ENCODE assay signal across 8 cellular contexts in the genomic region with DNA sequence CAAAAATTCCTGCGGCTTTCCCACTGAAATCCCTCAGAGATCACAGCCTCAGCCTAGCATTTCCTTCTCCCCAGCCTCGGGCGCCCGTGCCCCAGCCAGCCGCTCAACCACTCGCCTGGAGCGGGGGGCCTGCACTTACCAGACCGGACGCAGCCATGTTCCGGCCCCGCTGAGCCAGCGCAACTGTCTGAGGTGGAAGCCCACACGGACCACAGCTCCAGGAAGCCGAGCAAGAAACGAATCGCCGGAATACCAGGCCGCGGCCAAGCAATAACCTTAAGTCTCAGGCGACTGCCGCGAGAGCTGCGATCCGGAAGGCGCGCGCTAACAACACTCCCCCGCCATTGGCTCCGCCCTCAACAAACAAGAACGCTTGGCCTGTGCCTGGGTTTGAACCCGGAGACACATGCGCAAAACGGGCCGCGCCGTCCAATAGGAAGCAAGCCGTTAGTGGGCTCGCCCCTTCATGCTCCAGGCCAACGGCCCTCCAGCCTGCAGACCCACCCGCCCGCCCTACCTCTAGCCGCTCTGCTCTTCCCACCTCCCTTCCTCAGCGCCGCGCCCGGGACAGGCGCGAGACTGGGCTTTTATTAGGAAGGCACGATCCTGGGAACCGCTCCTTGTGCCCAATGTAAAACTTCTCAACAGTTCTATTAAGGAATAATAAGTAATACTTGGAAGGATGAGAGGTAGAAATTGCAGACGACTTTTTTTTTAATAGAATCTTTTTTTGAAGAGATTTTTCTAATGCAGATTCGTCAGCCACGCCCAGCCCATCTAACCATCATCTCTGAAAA. TPM values are rescaled to one million over a fixed set of nuclear protein-coding genes. Genes with fewer than 3 reads are reported as not detected.
DNase-seq lines count a peak whose midpoint lies in the region; ATAC-seq and TF ChIP-seq lines count a peak whose summit lies in the region.

Gene CENPC (minus strand): TSS at position 305 of the 797 bp plus-strand sequence. CDS start 148 bp downstream, at position 157.

- no peak for TF ChIP-seq CTCF in BJ (IDR thresholded peaks at IDR 0.05; ENCODE audit: insufficient read depth, low read depth, low read length)
- TF ChIP-seq CTCF in coronary artery (IDR thresholded peaks at IDR 0.05): no peak

- POLR2A ChIA-PET in BJ (lab: Charles Lee): interaction anchor here (0.5 to 0.7 kb wide), 3 partner anchors 15 to 317 kb away, joined by 3 to 13 read pairs (median 4); no protein-coding TSS in a partner anchor

- peak within 1 kb of the TSS; percentile 99 for H3K4me3 Mint-ChIP-seq in activated CD4-positive, alpha-beta T cell treated with anti-CD3 and anti-CD28 coated beads, Interleukin-2, amount 10 ng/mL, durations not matched to agents 24 days and 14 days

- DNase-seq in BJ (ENCODE audit: low read depth): peak; percentile 93
- peak; percentile 95 for DNase-seq in NCI-H526 treated with DMSO at 0.1 percent for 48 hours (lab: John Stamatoyannopoulos, UW)
- DNase-seq in activated CD4-positive, alpha-beta T cell treated with anti-CD3 and anti-CD28 coated beads, Interleukin-2, amount 10 ng/mL, durations not matched to agents 24 days and 14 days: peak; percentile 98
- DNase-seq in coronary artery (ENCODE audit: low spot score): peak; percentile 98
- peak; percentile 99 for DNase-seq in left kidney (ENCODE audit: low read depth, low spot score)
- DNase-seq in stimulated activated CD4-positive, alpha-beta T cell treated with anti-CD3 and anti-CD28 coated beads, Interleukin-2, amount 100 ng/mL, for 24 hours: peak; percentile 94

- H3K27me3 Mint-ChIP-seq in activated CD4-positive, alpha-beta T cell treated with anti-CD3 and anti-CD28 coated beads, Interleukin-2, amount 10 ng/mL, durations not matched to agents 24 days and 14 days: no peaks in the 10 kb centered on the region

- no peaks in the 10 kb centered on the region for H3K36me3 ChIP-seq in BJ (ENCODE audit: control insufficient read depth, insufficient read depth, low read length)

- H3K27ac ChIP-seq in coronary artery: peak within 1 kb of the TSS; percentile 94

- peak within 1 kb of the TSS; percentile 95 for H3K4me3 ChIP-seq in BJ (ENCODE audit: low read depth, low read length)
- H3K4me3 ChIP-seq in coronary artery: peak within 1 kb of the TSS; percentile 87

- H3K27me3 ChIP-seq in BJ (ENCODE audit: control insufficient read depth, insufficient read depth, low read length): no peaks in the 10 kb centered on the region

- CTCF ChIA-PET in BJ (lab: Yijun Ruan, JAX): no interaction called here

- intact Hi-C loops in activated CD4-positive, alpha-beta T cell treated with anti-CD3 and anti-CD28 coated beads, Interleukin-2, amount 10 ng/mL, durations not matched to agents 24 days and 14 days (cut with micrococcal nuclease): loop anchor here (1.0 to 5.0 kb wide), 5 partner anchors 22 to 632 kb away; partner anchors contain the start of gene UBA6

- ATAC-seq in GM19324 (IDR thresholded peaks at IDR 0.05; ENCODE audit: low FRiP score, unreplicated experiment) (peak; percentile 99), HG03469 (IDR thresholded peaks at IDR 0.05; ENCODE audit: unreplicated experiment) (peak; percentile 88)

- no peaks in the 10 kb centered on the region for H3K9me3 Mint-ChIP-seq in activated CD4-positive, alpha-beta T cell treated with anti-CD3 and anti-CD28 coated beads, Interleukin-2, amount 10 ng/mL, durations not matched to agents 24 days and 14 days

- peaks cover 26% of the 10 kb centered on the region for H3K36me3 Mint-ChIP-seq in activated CD4-positive, alpha-beta T cell treated with anti-CD3 and anti-CD28 coated beads, Interleukin-2, amount 10 ng/mL, durations not matched to agents 24 days and 14 days (ENCODE audit: low read depth)

- H3K27ac Mint-ChIP-seq in activated CD4-positive, alpha-beta T cell treated with anti-CD3 and anti-CD28 coated beads, Interleukin-2, amount 10 ng/mL, durations not matched to agents 24 days and 14 days: peak within 1 kb of the TSS; percentile 99

- H3K4me1 Mint-ChIP-seq in activated CD4-positive, alpha-beta T cell treated with anti-CD3 and anti-CD28 coated beads, Interleukin-2, amount 10 ng/mL, durations not matched to agents 24 days and 14 days: peaks cover 30% of the 10 kb centered on the region

RNA-seq across cellular contexts. Expression of gene CENPC, which starts in this region (rescaled TPM):
- polyA plus RNA-seq in BJ (2011; rRNA removed): 3.6 and 6.4 TPM in 2 replicates
- polyA minus RNA-seq in BJ (2011; rRNA and poly(A)+ RNA removed): 6.4 and 6.6 TPM in 2 replicates
- total RNA-seq in activated CD4-positive, alpha-beta T cell treated with anti-CD3 and anti-CD28 coated beads, Interleukin-2, amount 10 ng/mL, durations not matched to agents 24 days and 14 days: 25.7 and 28.3 TPM in 2 replicates

Comparison
In these comparisons a context has a peak if more than half of its experiments do, and no peak if none do; other contexts are left out.
1. Peak in every context shown above with its lines: DNase-seq, ATAC-seq, H3K4me3 ChIP-seq and H3K27ac ChIP-seq.